Comparison of ENCODE assay signal across 8 cellular contexts in the genomic region with DNA sequence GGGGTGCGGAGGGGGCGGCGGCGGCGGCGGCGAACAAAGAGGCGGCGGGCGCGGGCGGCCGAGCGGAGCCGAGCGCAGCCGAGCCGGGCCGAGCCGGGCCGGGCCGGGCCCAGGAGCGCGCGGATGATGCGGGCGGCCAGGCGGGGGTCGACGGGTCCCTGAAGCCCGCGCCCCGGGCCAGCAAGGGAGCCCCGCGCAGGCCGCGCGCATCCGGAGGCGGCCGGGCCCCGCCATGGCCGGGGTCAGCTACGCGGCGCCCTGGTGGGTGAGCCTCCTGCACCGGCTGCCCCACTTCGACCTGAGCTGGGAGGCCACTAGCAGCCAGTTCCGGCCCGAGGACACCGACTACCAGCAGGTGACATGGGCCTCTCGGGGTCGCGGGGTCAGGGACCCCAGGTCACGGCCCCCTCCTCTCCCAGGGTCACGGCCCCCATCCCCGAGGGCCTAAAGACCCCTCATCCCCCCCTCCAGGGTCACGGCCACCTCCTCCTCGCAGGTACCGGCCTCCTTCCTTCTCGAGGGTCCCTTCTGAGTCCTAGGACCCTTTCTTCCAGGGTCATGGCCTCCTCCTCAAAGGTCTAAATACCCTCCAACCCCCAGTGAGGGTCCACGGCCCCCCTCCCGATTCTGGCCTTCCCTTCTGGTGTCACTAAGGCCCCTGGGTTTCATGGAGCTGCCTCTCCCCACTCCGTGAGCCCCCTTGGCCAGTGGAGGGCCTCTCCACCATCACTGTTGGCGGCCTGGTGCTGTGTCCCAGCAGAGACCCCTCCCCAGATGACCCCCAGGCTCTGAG. TPM values are rescaled to one million over a fixed set of nuclear protein-coding genes. Genes with fewer than 3 reads are reported as not detected.
DNase-seq lines count a peak whose midpoint lies in the region; ATAC-seq and TF ChIP-seq lines count a peak whose summit lies in the region.

A gene with protein sequence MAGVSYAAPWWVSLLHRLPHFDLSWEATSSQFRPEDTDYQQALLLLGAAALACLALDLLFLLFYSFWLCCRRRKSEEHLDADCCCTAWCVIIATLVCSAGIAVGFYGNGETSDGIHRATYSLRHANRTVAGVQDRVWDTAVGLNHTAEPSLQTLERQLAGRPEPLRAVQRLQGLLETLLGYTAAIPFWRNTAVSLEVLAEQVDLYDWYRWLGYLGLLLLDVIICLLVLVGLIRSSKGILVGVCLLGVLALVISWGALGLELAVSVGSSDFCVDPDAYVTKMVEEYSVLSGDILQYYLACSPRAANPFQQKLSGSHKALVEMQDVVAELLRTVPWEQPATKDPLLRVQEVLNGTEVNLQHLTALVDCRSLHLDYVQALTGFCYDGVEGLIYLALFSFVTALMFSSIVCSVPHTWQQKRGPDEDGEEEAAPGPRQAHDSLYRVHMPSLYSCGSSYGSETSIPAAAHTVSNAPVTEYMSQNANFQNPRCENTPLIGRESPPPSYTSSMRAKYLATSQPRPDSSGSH (plus strand): TSS at position 63 of the 793 bp plus-strand sequence. CDS start 170 bp downstream, at position 233.

- H3K27me3 ChIP-seq in fibroblast of lung (ENCODE audit: control insufficient read depth, insufficient read depth, low read length), result no peaks in the 10 kb centered on the region

- no peaks in the 10 kb centered on the region for H3K36me3 Mint-ChIP-seq in activated CD4-positive, alpha-beta T cell treated with anti-CD3 and anti-CD28 coated beads for 36 hours (ENCODE audit: low read depth)
- no peaks in the 10 kb centered on the region for H3K36me3 Mint-ChIP-seq in T-cell

- H3K4me1 ChIP-seq in fibroblast of lung (ENCODE audit: control insufficient read depth, extremely low read depth, insufficient read depth, low read length), result peaks cover 23% of the 10 kb centered on the region

- H3K27ac Mint-ChIP-seq in activated CD4-positive, alpha-beta T cell treated with anti-CD3 and anti-CD28 coated beads for 36 hours, result peak within 1 kb of the TSS; percentile 84
- peak within 1 kb of the TSS; percentile 58 to 63 for H3K27ac Mint-ChIP-seq in T-cell

- H3K9ac ChIP-seq in fibroblast of lung (ENCODE audit: insufficient read depth, low read length), result peak within 1 kb of the TSS; percentile 95

- H4K20me1 ChIP-seq in fibroblast of lung (ENCODE audit: control insufficient read depth, extremely low read depth, insufficient read depth, low read length), result no peaks in the 10 kb centered on the region

- H3K27me3 Mint-ChIP-seq in activated CD4-positive, alpha-beta T cell treated with anti-CD3 and anti-CD28 coated beads for 36 hours, result no peaks in the 10 kb centered on the region
- no peaks in the 10 kb centered on the region for H3K27me3 Mint-ChIP-seq in T-cell

- H3K4me3 ChIP-seq in fibroblast of lung (replicated peaks in 1 of 4; ENCODE audit: control extremely low read depth in 1 of 4, insufficient read depth in 1 of 4, low read depth in 3 of 4, low read length in 4 of 4), result peak within 1 kb of the TSS; percentile 68 to 90 (median 84)

- H3K79me2 ChIP-seq in fibroblast of lung (ENCODE audit: control insufficient read depth, insufficient read depth, low read length), result peaks cover 48% of the 10 kb centered on the region

- H3K9me3 Mint-ChIP-seq in activated CD4-positive, alpha-beta T cell treated with anti-CD3 and anti-CD28 coated beads for 36 hours (ENCODE audit: low read depth), result no peaks in the 10 kb centered on the region
- H3K9me3 Mint-ChIP-seq in T-cell, result no peaks in the 10 kb centered on the region

- peak within 1 kb of the TSS; percentile 77 for H3K4me2 ChIP-seq in fibroblast of lung (ENCODE audit: extremely low read depth, insufficient read depth, low read length)

- CTCF ChIA-PET in activated CD4-positive, alpha-beta T cell treated with anti-CD3 and anti-CD28 coated beads for 36 hours (lab: Charles Lee), result interaction anchor here (0.6 to 0.7 kb wide), 3 partner anchors 180 to 384 kb away, joined by 3 to 4 read pairs (median 3); no protein-coding TSS in a partner anchor
- CTCF ChIA-PET in T-cell (lab: Charles Lee), result no interaction called here

- TF ChIP-seq CTCF in fibroblast of lung (conservative IDR thresholded peaks at IDR 0.05 in 1 of 2, IDR thresholded peaks at IDR 0.05 in 1 of 2; ENCODE audit: low read depth in 1 of 2, low read length in 2 of 2), result no peak

- H3K27ac ChIP-seq in fibroblast of lung (ENCODE audit: insufficient read depth, low read length), result peak within 1 kb of the TSS; percentile 97

- intact Hi-C loops in activated CD4-positive, alpha-beta T cell treated with anti-CD3 and anti-CD28 coated beads for 36 hours (cut with DNase I, micrococcal nuclease), result loop anchor here (1.0 to 10.0 kb wide), 15 partner anchors 65 to 1587 kb away; a partner anchor contains a TSS

- peaks cover 14% of the 10 kb centered on the region for H3K4me1 Mint-ChIP-seq in activated CD4-positive, alpha-beta T cell treated with anti-CD3 and anti-CD28 coated beads for 36 hours
- H3K4me1 Mint-ChIP-seq in T-cell, result peaks cover 17 to 21% (median 20%) of the 10 kb centered on the region in 3 donors

- POLR2A ChIA-PET in activated CD4-positive, alpha-beta T cell treated with anti-CD3 and anti-CD28 coated beads for 36 hours (lab: Charles Lee), result interaction anchor here (0.6 kb wide), 1 partner anchor 1100 kb away, joined by 3 read pairs; no protein-coding TSS in a partner anchor
- POLR2A ChIA-PET in T-cell (lab: Charles Lee), result no interaction called here

- H3K9me3 ChIP-seq in fibroblast of lung (ENCODE audit: control insufficient read depth, insufficient read depth, low read depth, low read length), result no peaks in the 10 kb centered on the region

- peak within 1 kb of the TSS; percentile 91 for H3K4me3 Mint-ChIP-seq in activated CD4-positive, alpha-beta T cell treated with anti-CD3 and anti-CD28 coated beads for 36 hours
- H3K4me3 Mint-ChIP-seq in T-cell, result peak within 1 kb of the TSS; percentile 82 to 92 (median 84)

- H3K36me3 ChIP-seq in fibroblast of lung (ENCODE audit: control insufficient read depth, insufficient read depth, low read length), result peaks cover 6% of the 10 kb centered on the region

- peak within 1 kb of the TSS; percentile 4 for H2AFZ ChIP-seq in fibroblast of lung (ENCODE audit: low read length)

- ATAC-seq in activated CD4-positive, alpha-beta T cell treated with anti-CD3 and anti-CD28 coated beads for 36 hours, result peak; percentile 47
- ATAC-seq in HG03025 (IDR thresholded peaks at IDR 0.05; ENCODE audit: low FRiP score, unreplicated experiment) (peak; percentile 34), T-cell (replicated peaks in 1 of 4) (peak in 1 of 4 experiments; percentile 20)

- no peak for DNase-seq in activated CD4-positive, alpha-beta T cell treated with anti-CD3 and anti-CD28 coated beads for 36 hours
- DNase-seq in activated CD4-positive, alpha-beta T cell treated with anti-CD3 and anti-CD28 coated beads, Interleukin-2, amount 50 U/mL, for 1 hour, result no peak
- DNase-seq in T-cell (peak in 2 of 34 experiments; percentile 6 to 18), fibroblast of lung (ENCODE audit: low read depth in 2 of 2) (no peak), occipital lobe (lab: John Stamatoyannopoulos, UW) (no peak), NCI-H82 treated with DMSO at 0.1 percent for 48 hours (lab: John Stamatoyannopoulos, UW; ENCODE audit: unreplicated experiment) (no peak), NCI-H2171 treated with DMSO at 0.1 percent for 48 hours (lab: John Stamatoyannopoulos, UW) (no peak)

RNA-seq across cellular contexts. Expression of the gene that starts here (rescaled TPM):
- total RNA-seq in activated CD4-positive, alpha-beta T cell treated with anti-CD3 and anti-CD28 coated beads for 36 hours, result 10 to 100 TPM; 18.7 to 20.2 TPM
- 10 to 100 TPM; 11.5 to 17.7 (median 14.5) TPM for total RNA-seq in T-cell
- 15.4 and 19.7 TPM in 2 replicates for total RNA-seq in fibroblast of lung
- polyA plus RNA-seq in fibroblast of lung, result 17.4 and 24.5 TPM in 2 replicates
- polyA plus RNA-seq in fibroblast of lung (2012), result 53.0 and 66.0 TPM in 2 replicates
- 31.5 and 42.5 TPM in 2 replicates for polyA minus RNA-seq in fibroblast of lung (ENCODE audit: low replicate concordance)
- total RNA-seq in occipital lobe, result 31.5 TPM
